Comparison of ENCODE assay signal across 8 cellular contexts in the genomic region with DNA sequence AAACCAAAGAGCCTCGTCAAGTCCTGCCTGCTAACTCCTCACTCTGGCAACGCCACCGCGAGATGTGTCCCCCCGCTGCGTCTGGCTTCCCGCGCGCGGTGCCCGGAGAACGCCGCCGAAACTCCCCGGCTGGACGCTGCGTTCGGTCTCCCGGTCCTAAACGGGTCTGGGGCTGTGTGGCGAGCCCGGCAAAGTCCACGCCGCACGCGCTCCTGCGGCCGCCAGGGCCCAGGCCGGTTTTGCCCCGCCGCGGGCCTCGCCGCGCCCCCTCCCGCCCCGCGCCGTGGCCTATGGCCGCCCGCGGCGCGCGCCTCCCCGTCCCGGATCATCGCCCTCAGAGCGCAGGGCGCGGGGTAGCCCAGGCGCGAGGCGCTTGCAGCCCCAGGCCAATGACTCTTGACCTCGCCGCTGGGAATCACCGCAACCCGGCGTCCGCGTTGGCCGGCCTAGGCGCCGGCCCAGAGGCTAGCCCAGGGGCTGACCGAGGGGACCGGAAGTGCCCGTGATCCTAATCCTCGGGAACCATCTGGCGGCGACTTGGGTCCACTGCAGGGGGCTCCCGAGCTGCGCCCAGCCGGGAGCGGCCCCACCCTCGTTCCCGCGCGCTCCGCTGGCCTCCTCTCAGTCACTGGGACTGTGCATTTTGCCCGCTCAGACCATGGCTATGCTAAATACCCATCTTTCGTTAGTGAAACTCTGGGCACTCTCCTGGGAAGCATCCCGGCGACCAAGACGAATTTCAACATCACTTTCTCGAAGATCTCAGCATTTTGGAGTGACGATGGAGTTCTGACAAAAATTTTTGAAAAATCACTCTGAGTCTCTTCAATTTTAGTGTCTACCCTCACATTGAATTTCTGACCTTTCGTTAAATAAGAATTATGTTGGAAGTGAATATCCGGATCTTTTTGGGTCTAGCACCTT. TPM values are rescaled to one million over a fixed set of nuclear protein-coding genes. Genes with fewer than 3 reads are reported as not detected.
DNase-seq lines count a peak whose midpoint lies in the region; ATAC-seq and TF ChIP-seq lines count a peak whose summit lies in the region.

A gene (minus strand): TSS at position 214 of the 924 bp plus-strand sequence. CDS start 266 bp downstream, outside the sequence.

- H3K9me3 Mint-ChIP-seq in MCF 10A (ENCODE audit: unreplicated experiment) = no peaks in the 10 kb centered on the region

- peaks cover 6% of the 10 kb centered on the region for H3K4me1 Mint-ChIP-seq in MCF 10A (ENCODE audit: insufficient read depth, unreplicated experiment)

- no peaks in the 10 kb centered on the region for H3K36me3 Mint-ChIP-seq in MCF 10A (ENCODE audit: insufficient read depth, unreplicated experiment)

- H3K4me3 ChIP-seq in iPS DF 6.9 (ENCODE audit: low read length) = peak within 1 kb of the TSS; percentile 45; the same call in 1 of the 2 replicates

- peak; percentile 79 for DNase-seq in COR-L47 (lab: John Stamatoyannopoulos, UW)
- DNase-seq in NOMO-1 (lab: John Stamatoyannopoulos, UW; ENCODE audit: unreplicated experiment in 2 of 2) = peak; percentile 58 to 60
- DNase-seq in MCF 10A (ENCODE audit: unreplicated experiment) = peak; percentile 81
- peak; percentile 73 for DNase-seq in iPS DF 6.9 (ENCODE audit: low read depth, low spot score)
- DNase-seq in renal cortical epithelial cell (ENCODE audit: low read depth) = peak; percentile 38
- no peak for DNase-seq in stimulated activated CD4-positive, alpha-beta T cell treated with anti-CD3 and anti-CD28 coated beads, Interleukin-4, amount 100 ng/mL, for 4 hours

- TF ChIP-seq CTCF in MCF 10A (IDR thresholded peaks at IDR 0.05; ENCODE audit: unreplicated experiment) = peak; percentile 86

- BruUV-seq in MCF 10A (replicated peaks; lab: Mats Ljungman, UMichigan) = no TSS peak

- intact Hi-C loops in MCF 10A (cut with micrococcal nuclease) = loop anchor here (1.0 to 2.0 kb wide), 2 partner anchors 280 to 477 kb away; a partner anchor contains a TSS

- CTCF ChIA-PET in MCF 10A (lab: Yijun Ruan, JAX) = interaction anchor here (0.9 to 3.7 kb wide), 4 partner anchors 12 to 484 kb away, joined by 3 to 18 read pairs (median 3); no protein-coding TSS in a partner anchor

- no CpG with 5 or more reads among the region's 88 CpGs for WGBS in iPS DF 6.9 (ENCODE audit: insufficient coverage, insufficient read length)

- peak within 1 kb of the TSS; percentile 61 for H3K27ac Mint-ChIP-seq in MCF 10A (ENCODE audit: low read depth, unreplicated experiment)

- no peaks in the 10 kb centered on the region for H3K27me3 Mint-ChIP-seq in MCF 10A (ENCODE audit: insufficient read depth, unreplicated experiment)

- no peaks in the 10 kb centered on the region; the same call in 1 of the 2 replicates for H3K36me3 ChIP-seq in iPS DF 6.9 (ENCODE audit: control insufficient read depth, insufficient read depth, low read length)

- ATAC-seq in GM19324 (IDR thresholded peaks at IDR 0.05; ENCODE audit: low FRiP score, unreplicated experiment) = peak; percentile 71
- ATAC-seq in HG03565 (IDR thresholded peaks at IDR 0.05; ENCODE audit: unreplicated experiment) = peak; percentile 56

- no peaks in the 10 kb centered on the region for H3K9me3 ChIP-seq in iPS DF 6.9 (ENCODE audit: control insufficient read depth, insufficient read depth, low read length)

- no peaks in the 10 kb centered on the region for H3K27me3 ChIP-seq in iPS DF 6.9 (ENCODE audit: control insufficient read depth, insufficient read depth, low read length)

- no peak within 1 kb of the TSS for H3K27ac ChIP-seq in iPS DF 6.9 (ENCODE audit: low read length)

- H3K4me3 Mint-ChIP-seq in MCF 10A (ENCODE audit: unreplicated experiment) = peak within 1 kb of the TSS; percentile 81

- POLR2A ChIA-PET in MCF 10A (lab: Yijun Ruan, JAX) = interaction anchor here (0.7 kb wide), 1 partner anchor 788 kb away, joined by 4 read pairs; no protein-coding TSS in a partner anchor

- H3K4me1 ChIP-seq in iPS DF 6.9 (ENCODE audit: control insufficient read depth, insufficient read depth, low read length) = no peaks in the 10 kb centered on the region

RNA-seq across cellular contexts. Expression of the gene that starts here (rescaled TPM):
- total RNA-seq in MCF 10A (2022) (6.4 and 6.9 TPM in 2 replicates), renal cortical epithelial cell (1.6 and 5.9 TPM in 2 replicates)

Comparison
In these comparisons a context has a peak if more than half of its experiments do, and no peak if none do; other contexts are left out.
1. DNase-seq: peak in COR-L47 (single experiment), NOMO-1 (2 of 2), MCF 10A (single experiment), iPS DF 6.9 (single experiment) and renal cortical epithelial cell (single experiment); none in stimulated activated CD4-positive, alpha-beta T cell treated with anti-CD3 and anti-CD28 coated beads, Interleukin-4, amount 100 ng/mL, for 4 hours (0 of 2).